1 cellular context compared by ENCODE assay signal in genomic region chr3:131216801-131217200, GRCh38.
TF ChIP-seq lines count a peak whose summit lies in the region.

No MANE protein-coding gene starts in this region.

TF ChIP-seq in HCT116, 20 proteins besides CTCF, POLR2A, EP300 and RAD21 (continued from another document):
- no peak for TF ChIP-seq ZBTB33 (IDR thresholded peaks at IDR 0.05; ENCODE audit: extremely low read depth, insufficient replicate concordance, low read length)
TF ChIP-seq in HCT116: peak in this region for 4.
